ENCODE assay signal across 18 cellular contexts in genomic region chr17:66210208-66210574, GRCh38. TPM values are rescaled to one million over a fixed set of nuclear protein-coding genes. Genes with fewer than 3 reads are reported as not detected.
"Had no signal": no experiment of that assay in that cellular context is flagged by ENCODE, and none has a peak within 500 bp of the region (broad histone marks: within the 10 kb centered on the region; RNA-seq: fewer than 3 reads in every experiment).

No MANE protein-coding gene starts in this region.

- FAIRE-seq: K562, RCC 7860 had no signal

- H3K27ac ChIP-seq: KMS-11, SJSA1, SK-N-MC had no signal

- H3K9me3 ChIP-seq: SJSA1 had no signal

- H3K4me3 ChIP-seq: K562, SJSA1, SK-N-MC had no signal

- H3K4me2 ChIP-seq: KMS-11 had no signal

- DNase-seq: Kasumi-1, NCI-H187, NCI-H2081 treated with DMSO at 0.1 percent for 48 hours, NCI-H2171, NCI-H226, NCI-H446, NCI-H510A, NCI-H524 treated with DMSO at 0.1 percent for 48 hours, Right ventricle myocardium superior, SIG-M5 had no signal

- H3K9ac ChIP-seq: KMS-11 had no signal

- ATAC-seq: K562 had no signal

- H3K36me3 ChIP-seq: SJSA1 had no signal

RNA-seq across cellular contexts. Expression of gene CEP112, which starts 18.3 kb away (rescaled TPM):
- total RNA-seq: K562 had no signal
- polyA plus RNA-seq: IgD-negative memory B cell had no signal

RNA-seq across cellular contexts. Expression of gene APOH, which starts 19.0 kb away (rescaled TPM):
- total RNA-seq: HT1080, M059J, SJSA1 had no signal
- polyA plus RNA-seq: IgD-negative memory B cell, K562 had no signal
